In the genomic region with DNA sequence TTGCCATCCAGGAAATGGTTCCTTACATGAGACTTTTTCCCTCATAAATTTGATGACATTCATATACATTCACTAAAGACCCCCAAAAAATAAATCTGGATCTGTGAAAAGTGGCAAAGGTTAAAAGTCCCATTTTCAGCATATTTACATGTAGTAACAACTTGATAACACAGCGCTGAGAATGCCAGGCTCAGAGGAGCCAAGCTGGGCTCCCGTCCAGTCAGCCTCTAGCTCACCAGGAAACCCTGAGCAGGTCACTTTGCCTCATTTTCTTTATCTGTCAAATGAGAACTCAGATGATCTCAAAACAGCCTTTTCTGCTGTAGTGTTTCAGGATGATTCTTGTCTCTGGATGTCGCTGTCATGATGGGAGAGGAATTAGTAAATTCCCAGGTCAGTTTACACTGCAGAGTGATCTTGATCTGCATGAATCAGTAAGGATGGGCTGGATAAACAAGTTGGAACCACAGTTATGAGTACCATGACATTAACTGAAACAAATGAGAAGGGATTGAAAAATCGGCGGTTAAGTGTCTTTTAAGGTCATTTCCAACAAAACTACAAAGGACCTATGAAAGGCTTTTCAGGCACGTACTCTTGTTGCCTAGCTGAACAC, we compare ENCODE assay signal across 2 cellular contexts.
TF ChIP-seq lines count a peak whose summit lies in the region.

No MANE protein-coding gene starts in this region.

TF ChIP-seq in GM23338, 12 proteins besides CTCF, POLR2A, EP300 and RAD21 (continues in another document):
- TF ChIP-seq, protein P1, sequence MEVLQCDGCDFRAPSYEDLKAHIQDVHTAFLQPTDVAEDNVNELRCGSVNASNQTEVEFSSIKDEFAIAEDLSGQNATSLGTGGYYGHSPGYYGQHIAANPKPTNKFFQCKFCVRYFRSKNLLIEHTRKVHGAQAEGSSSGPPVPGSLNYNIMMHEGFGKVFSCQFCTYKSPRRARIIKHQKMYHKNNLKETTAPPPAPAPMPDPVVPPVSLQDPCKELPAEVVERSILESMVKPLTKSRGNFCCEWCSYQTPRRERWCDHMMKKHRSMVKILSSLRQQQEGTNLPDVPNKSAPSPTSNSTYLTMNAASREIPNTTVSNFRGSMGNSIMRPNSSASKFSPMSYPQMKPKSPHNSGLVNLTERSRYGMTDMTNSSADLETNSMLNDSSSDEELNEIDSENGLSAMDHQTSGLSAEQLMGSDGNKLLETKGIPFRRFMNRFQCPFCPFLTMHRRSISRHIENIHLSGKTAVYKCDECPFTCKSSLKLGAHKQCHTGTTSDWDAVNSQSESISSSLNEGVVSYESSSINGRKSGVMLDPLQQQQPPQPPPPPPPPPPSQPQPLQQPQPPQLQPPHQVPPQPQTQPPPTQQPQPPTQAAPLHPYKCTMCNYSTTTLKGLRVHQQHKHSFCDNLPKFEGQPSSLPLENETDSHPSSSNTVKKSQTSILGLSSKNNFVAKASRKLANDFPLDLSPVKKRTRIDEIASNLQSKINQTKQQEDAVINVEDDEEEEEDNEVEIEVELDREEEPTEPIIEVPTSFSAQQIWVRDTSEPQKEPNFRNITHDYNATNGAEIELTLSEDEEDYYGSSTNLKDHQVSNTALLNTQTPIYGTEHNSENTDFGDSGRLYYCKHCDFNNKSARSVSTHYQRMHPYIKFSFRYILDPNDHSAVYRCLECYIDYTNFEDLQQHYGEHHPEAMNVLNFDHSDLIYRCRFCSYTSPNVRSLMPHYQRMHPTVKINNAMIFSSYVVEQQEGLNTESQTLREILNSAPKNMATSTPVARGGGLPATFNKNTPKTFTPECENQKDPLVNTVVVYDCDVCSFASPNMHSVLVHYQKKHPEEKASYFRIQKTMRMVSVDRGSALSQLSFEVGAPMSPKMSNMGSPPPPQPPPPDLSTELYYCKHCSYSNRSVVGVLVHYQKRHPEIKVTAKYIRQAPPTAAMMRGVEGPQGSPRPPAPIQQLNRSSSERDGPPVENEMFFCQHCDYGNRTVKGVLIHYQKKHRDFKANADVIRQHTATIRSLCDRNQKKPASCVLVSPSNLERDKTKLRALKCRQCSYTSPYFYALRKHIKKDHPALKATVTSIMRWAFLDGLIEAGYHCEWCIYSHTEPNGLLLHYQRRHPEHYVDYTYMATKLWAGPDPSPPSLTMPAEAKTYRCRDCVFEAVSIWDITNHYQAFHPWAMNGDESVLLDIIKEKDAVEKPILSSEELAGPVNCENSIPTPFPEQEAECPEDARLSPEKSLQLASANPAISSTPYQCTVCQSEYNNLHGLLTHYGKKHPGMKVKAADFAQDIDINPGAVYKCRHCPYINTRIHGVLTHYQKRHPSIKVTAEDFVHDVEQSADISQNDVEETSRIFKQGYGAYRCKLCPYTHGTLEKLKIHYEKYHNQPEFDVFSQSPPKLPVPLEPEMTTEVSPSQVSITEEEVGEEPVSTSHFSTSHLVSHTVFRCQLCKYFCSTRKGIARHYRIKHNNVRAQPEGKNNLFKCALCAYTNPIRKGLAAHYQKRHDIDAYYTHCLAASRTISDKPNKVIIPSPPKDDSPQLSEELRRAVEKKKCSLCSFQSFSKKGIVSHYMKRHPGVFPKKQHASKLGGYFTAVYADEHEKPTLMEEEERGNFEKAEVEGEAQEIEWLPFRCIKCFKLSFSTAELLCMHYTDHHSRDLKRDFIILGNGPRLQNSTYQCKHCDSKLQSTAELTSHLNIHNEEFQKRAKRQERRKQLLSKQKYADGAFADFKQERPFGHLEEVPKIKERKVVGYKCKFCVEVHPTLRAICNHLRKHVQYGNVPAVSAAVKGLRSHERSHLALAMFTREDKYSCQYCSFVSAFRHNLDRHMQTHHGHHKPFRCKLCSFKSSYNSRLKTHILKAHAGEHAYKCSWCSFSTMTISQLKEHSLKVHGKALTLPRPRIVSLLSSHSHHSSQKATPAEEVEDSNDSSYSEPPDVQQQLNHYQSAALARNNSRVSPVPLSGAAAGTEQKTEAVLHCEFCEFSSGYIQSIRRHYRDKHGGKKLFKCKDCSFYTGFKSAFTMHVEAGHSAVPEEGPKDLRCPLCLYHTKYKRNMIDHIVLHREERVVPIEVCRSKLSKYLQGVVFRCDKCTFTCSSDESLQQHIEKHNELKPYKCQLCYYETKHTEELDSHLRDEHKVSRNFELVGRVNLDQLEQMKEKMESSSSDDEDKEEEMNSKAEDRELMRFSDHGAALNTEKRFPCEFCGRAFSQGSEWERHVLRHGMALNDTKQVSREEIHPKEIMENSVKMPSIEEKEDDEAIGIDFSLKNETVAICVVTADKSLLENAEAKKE (CRISPR knock-in tag; IDR thresholded peaks at IDR 0.05): no peak
- TF ChIP-seq POLR2AphosphoS5 (IDR thresholded peaks at IDR 0.05; ENCODE audit: low read depth) (no peak), NANOG (IDR thresholded peaks at IDR 0.05; ENCODE audit: borderline replicate concordance) (no peak), STAT1 (IDR thresholded peaks at IDR 0.05; ENCODE audit: unreplicated experiment) (no peak), EZH2phosphoT487 (IDR thresholded peaks at IDR 0.05; ENCODE audit: unreplicated experiment) (no peak), ZNF114 (CRISPR knock-in tag; IDR thresholded peaks at IDR 0.05) (no peak), CREB1 (CRISPR knock-in tag; IDR thresholded peaks at IDR 0.05; ENCODE audit: low read depth) (no peak)
- TF ChIP-seq, protein P2, sequence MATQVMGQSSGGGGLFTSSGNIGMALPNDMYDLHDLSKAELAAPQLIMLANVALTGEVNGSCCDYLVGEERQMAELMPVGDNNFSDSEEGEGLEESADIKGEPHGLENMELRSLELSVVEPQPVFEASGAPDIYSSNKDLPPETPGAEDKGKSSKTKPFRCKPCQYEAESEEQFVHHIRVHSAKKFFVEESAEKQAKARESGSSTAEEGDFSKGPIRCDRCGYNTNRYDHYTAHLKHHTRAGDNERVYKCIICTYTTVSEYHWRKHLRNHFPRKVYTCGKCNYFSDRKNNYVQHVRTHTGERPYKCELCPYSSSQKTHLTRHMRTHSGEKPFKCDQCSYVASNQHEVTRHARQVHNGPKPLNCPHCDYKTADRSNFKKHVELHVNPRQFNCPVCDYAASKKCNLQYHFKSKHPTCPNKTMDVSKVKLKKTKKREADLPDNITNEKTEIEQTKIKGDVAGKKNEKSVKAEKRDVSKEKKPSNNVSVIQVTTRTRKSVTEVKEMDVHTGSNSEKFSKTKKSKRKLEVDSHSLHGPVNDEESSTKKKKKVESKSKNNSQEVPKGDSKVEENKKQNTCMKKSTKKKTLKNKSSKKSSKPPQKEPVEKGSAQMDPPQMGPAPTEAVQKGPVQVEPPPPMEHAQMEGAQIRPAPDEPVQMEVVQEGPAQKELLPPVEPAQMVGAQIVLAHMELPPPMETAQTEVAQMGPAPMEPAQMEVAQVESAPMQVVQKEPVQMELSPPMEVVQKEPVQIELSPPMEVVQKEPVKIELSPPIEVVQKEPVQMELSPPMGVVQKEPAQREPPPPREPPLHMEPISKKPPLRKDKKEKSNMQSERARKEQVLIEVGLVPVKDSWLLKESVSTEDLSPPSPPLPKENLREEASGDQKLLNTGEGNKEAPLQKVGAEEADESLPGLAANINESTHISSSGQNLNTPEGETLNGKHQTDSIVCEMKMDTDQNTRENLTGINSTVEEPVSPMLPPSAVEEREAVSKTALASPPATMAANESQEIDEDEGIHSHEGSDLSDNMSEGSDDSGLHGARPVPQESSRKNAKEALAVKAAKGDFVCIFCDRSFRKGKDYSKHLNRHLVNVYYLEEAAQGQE (IDR thresholded peaks at IDR 0.05; ENCODE audit: unreplicated experiment): no peak
- TF ChIP-seq, protein P3, sequence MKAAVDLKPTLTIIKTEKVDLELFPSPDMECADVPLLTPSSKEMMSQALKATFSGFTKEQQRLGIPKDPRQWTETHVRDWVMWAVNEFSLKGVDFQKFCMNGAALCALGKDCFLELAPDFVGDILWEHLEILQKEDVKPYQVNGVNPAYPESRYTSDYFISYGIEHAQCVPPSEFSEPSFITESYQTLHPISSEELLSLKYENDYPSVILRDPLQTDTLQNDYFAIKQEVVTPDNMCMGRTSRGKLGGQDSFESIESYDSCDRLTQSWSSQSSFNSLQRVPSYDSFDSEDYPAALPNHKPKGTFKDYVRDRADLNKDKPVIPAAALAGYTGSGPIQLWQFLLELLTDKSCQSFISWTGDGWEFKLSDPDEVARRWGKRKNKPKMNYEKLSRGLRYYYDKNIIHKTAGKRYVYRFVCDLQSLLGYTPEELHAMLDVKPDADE (IDR thresholded peaks at IDR 0.05): no peak

TF ChIP-seq in SK-N-SH, 30 proteins besides CTCF, POLR2A, EP300 and RAD21 (continued from another document):
- TF ChIP-seq, protein P2 (IDR thresholded peaks at IDR 0.05; ENCODE audit: low read depth, low read length): no peak
- TF ChIP-seq MEF2A (IDR thresholded peaks at IDR 0.05; ENCODE audit: borderline replicate concordance, low read depth): no peak
- TF ChIP-seq, protein P4, sequence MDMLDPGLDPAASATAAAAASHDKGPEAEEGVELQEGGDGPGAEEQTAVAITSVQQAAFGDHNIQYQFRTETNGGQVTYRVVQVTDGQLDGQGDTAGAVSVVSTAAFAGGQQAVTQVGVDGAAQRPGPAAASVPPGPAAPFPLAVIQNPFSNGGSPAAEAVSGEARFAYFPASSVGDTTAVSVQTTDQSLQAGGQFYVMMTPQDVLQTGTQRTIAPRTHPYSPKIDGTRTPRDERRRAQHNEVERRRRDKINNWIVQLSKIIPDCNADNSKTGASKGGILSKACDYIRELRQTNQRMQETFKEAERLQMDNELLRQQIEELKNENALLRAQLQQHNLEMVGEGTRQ (IDR thresholded peaks at IDR 0.05; ENCODE audit: borderline replicate concordance, low read depth, low read length): no peak
- TF ChIP-seq TAF1 (IDR thresholded peaks at IDR 0.05; ENCODE audit: borderline replicate concordance, low read depth, low read length): no peak
- no peak for TF ChIP-seq GABPA (IDR thresholded peaks at IDR 0.05; ENCODE audit: low read depth)
- no peak for TF ChIP-seq RFX5 (IDR thresholded peaks at IDR 0.05; ENCODE audit: low read length)
- TF ChIP-seq MXI1 (IDR thresholded peaks at IDR 0.05; ENCODE audit: low read depth, low read length): no peak
- TF ChIP-seq, protein P5, sequence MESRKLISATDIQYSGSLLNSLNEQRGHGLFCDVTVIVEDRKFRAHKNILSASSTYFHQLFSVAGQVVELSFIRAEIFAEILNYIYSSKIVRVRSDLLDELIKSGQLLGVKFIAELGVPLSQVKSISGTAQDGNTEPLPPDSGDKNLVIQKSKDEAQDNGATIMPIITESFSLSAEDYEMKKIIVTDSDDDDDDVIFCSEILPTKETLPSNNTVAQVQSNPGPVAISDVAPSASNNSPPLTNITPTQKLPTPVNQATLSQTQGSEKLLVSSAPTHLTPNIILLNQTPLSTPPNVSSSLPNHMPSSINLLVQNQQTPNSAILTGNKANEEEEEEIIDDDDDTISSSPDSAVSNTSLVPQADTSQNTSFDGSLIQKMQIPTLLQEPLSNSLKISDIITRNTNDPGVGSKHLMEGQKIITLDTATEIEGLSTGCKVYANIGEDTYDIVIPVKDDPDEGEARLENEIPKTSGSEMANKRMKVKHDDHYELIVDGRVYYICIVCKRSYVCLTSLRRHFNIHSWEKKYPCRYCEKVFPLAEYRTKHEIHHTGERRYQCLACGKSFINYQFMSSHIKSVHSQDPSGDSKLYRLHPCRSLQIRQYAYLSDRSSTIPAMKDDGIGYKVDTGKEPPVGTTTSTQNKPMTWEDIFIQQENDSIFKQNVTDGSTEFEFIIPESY (IDR thresholded peaks at IDR 0.05; ENCODE audit: borderline replicate concordance, low read depth): no peak
- TF ChIP-seq POLR2AphosphoS5 (IDR thresholded peaks at IDR 0.05; ENCODE audit: low read depth, low read length): no peak
- TF ChIP-seq TEAD4 (IDR thresholded peaks at IDR 0.05; ENCODE audit: borderline replicate concordance, insufficient read depth): no peak
- TF ChIP-seq TCF12 (IDR thresholded peaks at IDR 0.05): no peak
- TF ChIP-seq CHD2 (IDR thresholded peaks at IDR 0.05; ENCODE audit: low read length, partially characterized antibody): no peak
- TF ChIP-seq, protein P6, sequence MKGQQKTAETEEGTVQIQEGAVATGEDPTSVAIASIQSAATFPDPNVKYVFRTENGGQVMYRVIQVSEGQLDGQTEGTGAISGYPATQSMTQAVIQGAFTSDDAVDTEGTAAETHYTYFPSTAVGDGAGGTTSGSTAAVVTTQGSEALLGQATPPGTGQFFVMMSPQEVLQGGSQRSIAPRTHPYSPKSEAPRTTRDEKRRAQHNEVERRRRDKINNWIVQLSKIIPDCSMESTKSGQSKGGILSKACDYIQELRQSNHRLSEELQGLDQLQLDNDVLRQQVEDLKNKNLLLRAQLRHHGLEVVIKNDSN (IDR thresholded peaks at IDR 0.05; ENCODE audit: borderline replicate concordance, low read depth): no peak
